Comparison of ENCODE assay signal across 20 cellular contexts in the genomic region with DNA sequence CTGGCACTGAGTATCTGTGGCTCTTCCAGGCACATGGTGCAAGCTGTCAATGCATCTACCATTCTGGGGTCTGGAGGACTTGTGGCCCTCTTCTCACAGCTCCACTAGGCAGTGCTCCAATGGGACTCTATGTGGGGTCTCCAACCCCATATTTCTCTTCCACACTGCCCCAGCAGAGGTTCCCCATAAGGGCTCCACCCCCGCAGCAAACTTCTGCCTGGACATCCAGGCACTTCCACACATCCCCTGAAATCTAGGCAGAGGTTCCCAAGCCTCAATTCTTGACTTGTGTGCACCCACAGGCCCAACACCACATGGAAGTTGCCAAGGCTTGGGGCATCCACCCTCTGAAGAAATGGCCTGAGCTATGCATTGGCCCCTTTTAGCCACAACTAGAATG. TPM values are rescaled to one million over a fixed set of nuclear protein-coding genes. Genes with fewer than 3 reads are reported as not detected.
"Had no signal": no experiment of that assay in that cellular context is flagged by ENCODE, and none has a peak within 500 bp of the region (broad histone marks: within the 10 kb centered on the region; RNA-seq: fewer than 3 reads in every experiment).

No MANE protein-coding gene starts in this region.

- H3K27me3 ChIP-seq: hepatocyte, right lobe of liver, tibial artery, upper lobe of left lung, uterus had no signal

- H3K4me1 ChIP-seq: psoas muscle, right lobe of liver, tibial artery, uterus had no signal

- H3K36me3 ChIP-seq: right lobe of liver, tibial artery, uterus had no signal

- DNase-seq: effector memory CD8-positive, alpha-beta T cell; foreskin melanocyte; head of caudate nucleus; kidney; left colon; left ventricle myocardium superior; mesenchymal stem cell; naive B cell; psoas muscle; retina; right lobe of liver; stimulated activated CD4-positive, alpha-beta T cell treated with anti-CD3 and anti-CD28 coated beads, Interleukin-4, amount 100 ng/mL, for 1 hour; stimulated activated CD8-positive, alpha-beta memory T cell treated with anti-CD3 and anti-CD28 coated beads, Interleukin-4, amount 100 ng/mL, for 48 hours; tibial artery; upper lobe of left lung; uterus had no signal

- H3K9me3 ChIP-seq: psoas muscle, right lobe of liver, tibial artery, uterus had no signal

- H3K4me2 ChIP-seq: hepatocyte had no signal

- ATAC-seq: effector memory CD8-positive, alpha-beta T cell; left colon; left ventricle myocardium superior; psoas muscle; right lobe of liver; stimulated activated effector memory CD8-positive, alpha-beta T cell treated with anti-CD3 and anti-CD28 coated beads, Interleukin-12 subunit alpha, Interleukin-12 subunit beta, amount 100 ng/mL, for 72 hours had no signal

- H3K79me2 ChIP-seq: hepatocyte had no signal

- H3K27ac ChIP-seq: hepatocyte, psoas muscle, right lobe of liver, tibial artery, upper lobe of left lung, uterus had no signal

- H2AFZ ChIP-seq: hepatocyte had no signal

- FAIRE-seq: endothelial cell of umbilical vein, kidney had no signal

- H3K4me3 ChIP-seq: hepatocyte, lung, psoas muscle, right lobe of liver, tibial artery, upper lobe of left lung, uterus had no signal

RNA-seq across cellular contexts. Expression of gene CLCA2, which starts 46.6 kb away (rescaled TPM):
- total RNA-seq: hepatocyte, kidney, left ventricle myocardium superior, psoas muscle, right lobe of liver, uterus had no signal
